Comparison of ENCODE assay signal across 23 cellular contexts in genomic region chr2:70716131-70716766, GRCh38. TPM values are rescaled to one million over a fixed set of nuclear protein-coding genes. Genes with fewer than 3 reads are reported as not detected.
DNase-seq lines count a peak whose midpoint lies in the region; ATAC-seq and TF ChIP-seq lines count a peak whose summit lies in the region.
"Had no signal": no experiment of that assay in that cellular context is flagged by ENCODE, and none has a peak within 500 bp of the region (broad histone marks: within the 10 kb centered on the region; RNA-seq: fewer than 3 reads in every experiment).

No MANE protein-coding gene starts in this region.

- peaks cover 18% of the 10 kb centered on the region for H3K4me1 ChIP-seq in neural progenitor cell
- H3K4me1 ChIP-seq: adrenal gland, testis had no signal

- H3K27ac ChIP-seq in neural progenitor cell, result no peak overlapping the region
- H3K27ac ChIP-seq: adrenal gland, testis had no signal

- H4K20me1 ChIP-seq in neural progenitor cell (ENCODE audit: low read depth), result peaks cover 73% of the 10 kb centered on the region

- H2AFZ ChIP-seq in neural progenitor cell (replicated peaks), result no peak overlapping the region

- H3K27me3 Mint-ChIP-seq in neural progenitor cell (ENCODE audit: insufficient read depth, low read depth), result peaks cover 6% of the 10 kb centered on the region
- H3K27me3 Mint-ChIP-seq in activated CD4-positive, alpha-beta memory T cell treated with anti-CD3 and anti-CD28 coated beads for 36 hours, result peaks cover 1% of the 10 kb centered on the region
- H3K27me3 Mint-ChIP-seq in activated CD4-positive, alpha-beta T cell treated with anti-CD3 and anti-CD28 coated beads for 36 hours, result no peaks in the 10 kb centered on the region

- H3K4me1 Mint-ChIP-seq in neural progenitor cell, result peaks cover 36% of the 10 kb centered on the region
- no peaks in the 10 kb centered on the region for H3K4me1 Mint-ChIP-seq in activated CD4-positive, alpha-beta memory T cell treated with anti-CD3 and anti-CD28 coated beads for 36 hours (ENCODE audit: low read depth)
- H3K4me1 Mint-ChIP-seq in activated CD4-positive, alpha-beta T cell treated with anti-CD3 and anti-CD28 coated beads for 36 hours, result no peaks in the 10 kb centered on the region
- H3K4me1 Mint-ChIP-seq: B cell, natural killer cell had no signal

- ATAC-seq in activated CD4-positive, alpha-beta T cell treated with anti-CD3 and anti-CD28 coated beads for 36 hours, result no peak
- ATAC-seq: GM12878, natural killer cell had no signal

- H3K4me3 ChIP-seq in neural progenitor cell, result no peak overlapping the region
- H3K4me3 ChIP-seq: adrenal gland, GM12878, testis had no signal

- DNase-seq in DMS79 treated with DMSO at 0.1 percent for 48 hours (lab: John Stamatoyannopoulos, UW) (peak; percentile 15), DMS79 (lab: John Stamatoyannopoulos, UW) (no peak), NCI-H1694 treated with DMSO at 0.1 percent for 48 hours (lab: John Stamatoyannopoulos, UW) (peak; percentile 58), cerebellar nuclear complex (lab: John Stamatoyannopoulos, UW) (peak; percentile 82 to 92), neural progenitor cell (ENCODE audit: low spot score) (no peak)
- DNase-seq in activated CD4-positive, CD25-positive, alpha-beta regulatory T cell treated with anti-CD3 and anti-CD28 coated beads, Interleukin-2, amount 50 U/mL, for 72 hours, result no peak
- no peak for DNase-seq in activated CD4-positive, alpha-beta memory T cell treated with anti-CD3 and anti-CD28 coated beads for 36 hours
- no peak for DNase-seq in activated CD4-positive, alpha-beta T cell treated with anti-CD3 and anti-CD28 coated beads for 36 hours
- DNase-seq: 8988T; activated CD4-positive, CD25-positive, alpha-beta regulatory T cell; activated effector memory CD4-positive, alpha-beta T cell treated with anti-CD3 and anti-CD28 coated beads, Interleukin-2, amount 50 U/mL, for 16 hours; effector memory CD4-positive, alpha-beta T cell; GF-D8; HCEC 1CT; KBM-7; mammary epithelial cell; natural killer cell; NCI-H510A treated with DMSO at 0.1 percent for 48 hours; SHP77 treated with DMSO at 0.1 percent for 48 hours; testis had no signal

- no peak for TF ChIP-seq CTCF in neural progenitor cell (IDR thresholded peaks at IDR 0.05)

- intact Hi-C loops in activated CD4-positive, alpha-beta memory T cell treated with anti-CD3 and anti-CD28 coated beads for 36 hours (cut with micrococcal nuclease), result no loop called here
- intact Hi-C loops in activated CD4-positive, alpha-beta T cell treated with anti-CD3 and anti-CD28 coated beads for 36 hours (cut with DNase I, micrococcal nuclease), result no loop called here

- no peaks in the 10 kb centered on the region for H3K9me3 Mint-ChIP-seq in neural progenitor cell
- no peaks in the 10 kb centered on the region for H3K9me3 Mint-ChIP-seq in activated CD4-positive, alpha-beta memory T cell treated with anti-CD3 and anti-CD28 coated beads for 36 hours
- no peaks in the 10 kb centered on the region for H3K9me3 Mint-ChIP-seq in activated CD4-positive, alpha-beta T cell treated with anti-CD3 and anti-CD28 coated beads for 36 hours (ENCODE audit: low read depth)
- H3K9me3 Mint-ChIP-seq: natural killer cell had no signal

- H3K36me3 ChIP-seq in neural progenitor cell, result no peaks in the 10 kb centered on the region
- H3K36me3 ChIP-seq: adrenal gland had no signal

- H3K9ac ChIP-seq in neural progenitor cell, result no peak overlapping the region

- peaks cover 7% of the 10 kb centered on the region for H3K36me3 Mint-ChIP-seq in neural progenitor cell
- H3K36me3 Mint-ChIP-seq in activated CD4-positive, alpha-beta memory T cell treated with anti-CD3 and anti-CD28 coated beads for 36 hours, result no peaks in the 10 kb centered on the region
- no peaks in the 10 kb centered on the region for H3K36me3 Mint-ChIP-seq in activated CD4-positive, alpha-beta T cell treated with anti-CD3 and anti-CD28 coated beads for 36 hours (ENCODE audit: low read depth)
- H3K36me3 Mint-ChIP-seq: natural killer cell had no signal

- peak overlapping the region; percentile 27 for H3K4me2 ChIP-seq in neural progenitor cell

- POLR2A ChIA-PET in activated CD4-positive, alpha-beta memory T cell treated with anti-CD3 and anti-CD28 coated beads for 36 hours (lab: Charles Lee), result no interaction called here
- POLR2A ChIA-PET in activated CD4-positive, alpha-beta T cell treated with anti-CD3 and anti-CD28 coated beads for 36 hours (lab: Charles Lee), result no interaction called here

- H3F3A ChIP-seq in neural progenitor cell (ENCODE audit: low read depth), result no peaks in the 10 kb centered on the region

- no peaks in the 10 kb centered on the region for H3K9me3 ChIP-seq in neural progenitor cell (ENCODE audit: low read depth)
- H3K9me3 ChIP-seq: adrenal gland, testis had no signal

- CTCF ChIA-PET in activated CD4-positive, alpha-beta memory T cell treated with anti-CD3 and anti-CD28 coated beads for 36 hours (lab: Charles Lee), result no interaction called here
- CTCF ChIA-PET in activated CD4-positive, alpha-beta T cell treated with anti-CD3 and anti-CD28 coated beads for 36 hours (lab: Charles Lee), result no interaction called here

- H3K27ac Mint-ChIP-seq in neural progenitor cell, result peak overlapping the region; percentile 9
- H3K27ac Mint-ChIP-seq in activated CD4-positive, alpha-beta memory T cell treated with anti-CD3 and anti-CD28 coated beads for 36 hours, result no peak overlapping the region
- H3K27ac Mint-ChIP-seq in activated CD4-positive, alpha-beta T cell treated with anti-CD3 and anti-CD28 coated beads for 36 hours, result no peak overlapping the region
- H3K27ac Mint-ChIP-seq: B cell, natural killer cell had no signal

- peaks cover 64% of the 10 kb centered on the region for H3K79me2 ChIP-seq in neural progenitor cell (ENCODE audit: low read depth)

- H3K4me3 Mint-ChIP-seq in neural progenitor cell, result no peak overlapping the region
- H3K4me3 Mint-ChIP-seq in activated CD4-positive, alpha-beta memory T cell treated with anti-CD3 and anti-CD28 coated beads for 36 hours, result no peak overlapping the region
- H3K4me3 Mint-ChIP-seq in activated CD4-positive, alpha-beta T cell treated with anti-CD3 and anti-CD28 coated beads for 36 hours, result no peak overlapping the region
- H3K4me3 Mint-ChIP-seq: B cell, natural killer cell had no signal

- no peaks in the 10 kb centered on the region for H3K27me3 ChIP-seq in neural progenitor cell
- H3K27me3 ChIP-seq: adrenal gland, testis had no signal

RNA-seq across cellular contexts. Expression of gene ADD2, which starts 51.8 kb away (rescaled TPM):
- 45.3 and 63.3 TPM in 2 replicates for total RNA-seq in neural progenitor cell (ENCODE audit: low replicate concordance)
- 1 to 10 TPM; 5.6 to 6.0 TPM for total RNA-seq in activated CD4-positive, alpha-beta memory T cell treated with anti-CD3 and anti-CD28 coated beads for 36 hours
- total RNA-seq in activated CD4-positive, alpha-beta T cell treated with anti-CD3 and anti-CD28 coated beads for 36 hours, result 10 to 100 TPM; 26.9 to 31.5 TPM
- total RNA-seq: mammary epithelial cell had no signal

Comparison
In these comparisons a context has a peak if more than half of its experiments do, and no peak if none do; other contexts are left out.
1. DNase-seq: peak in DMS79 treated with DMSO at 0.1 percent for 48 hours (single experiment), NCI-H1694 treated with DMSO at 0.1 percent for 48 hours (single experiment) and cerebellar nuclear complex (2 of 2); none in DMS79 (single experiment), neural progenitor cell (single experiment), activated CD4-positive, CD25-positive, alpha-beta regulatory T cell treated with anti-CD3 and anti-CD28 coated beads, Interleukin-2, amount 50 U/mL, for 72 hours (single experiment), activated CD4-positive, alpha-beta memory T cell treated with anti-CD3 and anti-CD28 coated beads for 36 hours (single experiment) and activated CD4-positive, alpha-beta T cell treated with anti-CD3 and anti-CD28 coated beads for 36 hours (single experiment).